ENCODE assay signal across 8 cellular contexts in the genomic region with DNA sequence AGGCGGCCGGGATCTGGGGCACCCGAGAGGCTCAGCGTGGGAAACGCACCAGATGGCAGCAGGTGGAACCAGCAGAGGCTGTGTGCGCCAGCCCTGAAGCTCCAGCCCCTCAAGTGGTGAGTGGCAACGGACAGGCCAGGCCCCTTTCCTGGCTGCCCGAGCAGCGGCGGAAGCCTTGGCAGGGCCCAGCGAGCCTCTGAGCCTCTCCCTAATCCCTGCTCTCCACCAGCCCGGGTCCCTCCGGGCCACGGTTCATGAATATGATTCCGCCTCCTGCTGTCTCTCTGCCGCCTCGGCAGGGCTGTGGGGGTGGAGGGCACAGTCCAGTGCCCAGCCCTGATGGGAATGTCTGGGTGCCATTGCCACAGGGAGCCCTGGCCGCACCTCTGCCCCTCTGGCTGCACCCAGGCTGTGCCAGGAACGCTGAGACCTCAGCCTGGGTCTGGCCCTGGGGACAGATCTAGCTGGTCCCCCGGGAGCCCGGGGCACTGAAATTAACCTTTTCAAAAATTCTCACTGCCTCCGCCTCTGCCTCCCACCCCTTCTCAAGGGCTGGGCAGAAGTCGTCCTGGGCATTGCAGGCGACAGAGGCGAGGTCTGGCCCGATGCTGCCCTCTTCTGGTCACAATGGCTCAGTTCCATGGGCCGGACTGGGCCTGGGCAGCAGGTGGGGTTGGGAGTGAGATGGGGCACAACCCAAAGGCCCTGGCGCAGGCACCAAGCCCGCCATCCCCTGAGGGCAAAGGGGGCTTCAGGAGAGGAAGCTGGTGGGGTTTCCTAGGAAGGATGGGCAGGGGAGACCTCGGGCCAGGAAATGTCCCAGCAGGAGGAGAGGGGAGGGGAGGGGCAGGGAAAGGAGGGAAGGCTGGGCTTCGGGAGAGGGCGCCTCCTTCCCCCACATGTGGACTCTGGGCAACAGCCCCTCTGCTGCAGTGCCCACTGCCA. TPM values are rescaled to one million over a fixed set of nuclear protein-coding genes. Genes with fewer than 3 reads are reported as not detected.
DNase-seq lines count a peak whose midpoint lies in the region; ATAC-seq and TF ChIP-seq lines count a peak whose summit lies in the region.

No MANE protein-coding gene starts in this region.

- no peak overlapping the region for H3K27ac ChIP-seq in left lung

- DNase-seq in GM04504 (ENCODE audit: low read depth) (peak; percentile 36), NCI-H226 (peak; percentile 25), choroid plexus epithelial cell (ENCODE audit: low read depth) (peak; percentile 78), left lung (peak; percentile 76 to 93)
- peak; percentile 60 to 64 for DNase-seq in activated CD4-positive, alpha-beta T cell treated with anti-CD3 and anti-CD28 coated beads for 24 hours (ENCODE audit: low read depth in 2 of 2)
- peak; percentile 59 for DNase-seq in stimulated activated CD4-positive, alpha-beta T cell treated with anti-CD3 and anti-CD28 coated beads, Interleukin-2, amount 100 ng/mL, for 4 hours (ENCODE audit: low read depth)

- no peaks in the 10 kb centered on the region for H3K36me3 ChIP-seq in left lung

- intact Hi-C loops in left lung (cut with DNase I), result no loop called here

- TF ChIP-seq CTCF in choroid plexus epithelial cell (conservative IDR thresholded peaks at IDR 0.05; ENCODE audit: low read depth, low read length), result peak; percentile 88
- peak; percentile 78 to 91 for TF ChIP-seq CTCF in left lung (IDR thresholded peaks at IDR 0.05)

- H3K4me3 ChIP-seq in choroid plexus epithelial cell (ENCODE audit: low read depth, low read length), result no peak overlapping the region
- H3K4me3 ChIP-seq in left lung, result peak overlapping the region in 1 of 2 donors; percentile 18

- peaks cover 0 to 69% of the 10 kb centered on the region in 2 donors for H3K27me3 ChIP-seq in left lung

- H3K9me3 ChIP-seq in left lung, result no peaks in the 10 kb centered on the region

- H3K4me1 ChIP-seq in left lung, result peaks cover 3 to 7% of the 10 kb centered on the region in 2 donors

- ATAC-seq in HG02852 (IDR thresholded peaks at IDR 0.05; ENCODE audit: unreplicated experiment) (peak; percentile 54), left lung (peak; percentile 98), HG03342 (IDR thresholded peaks at IDR 0.05; ENCODE audit: unreplicated experiment) (no peak)

RNA-seq across cellular contexts. Expression of gene CCDC187, which starts 20.3 kb away (rescaled TPM):
- 1 to 10 TPM in 1 of 2 donors, under 1 TPM in 1; 0.47 to 2.6 TPM for total RNA-seq in left lung

RNA-seq across cellular contexts. Expression of gene QSOX2, which starts 38.0 kb away (rescaled TPM):
- 10 to 100 TPM; 10.5 to 13.6 TPM for total RNA-seq in left lung

RNA-seq across cellular contexts. Expression of gene GPSM1, which starts 43.8 kb away (rescaled TPM):
- 10 to 100 TPM; 21.7 to 22.4 TPM for total RNA-seq in left lung

Comparison
In these comparisons a context has a peak if more than half of its experiments do, and no peak if none do; other contexts are left out.
1. DNase-seq: peak in every context shown above with its lines; median percentile 84 in left lung; 78 in choroid plexus epithelial cell; 62 in activated CD4-positive, alpha-beta T cell treated with anti-CD3 and anti-CD28 coated beads for 24 hours; 59 in stimulated activated CD4-positive, alpha-beta T cell treated with anti-CD3 and anti-CD28 coated beads, Interleukin-2, amount 100 ng/mL, for 4 hours; 36 in GM04504; 25 in NCI-H226.